In genomic region chr15:25799906-25800700, GRCh38 we compare ENCODE assay signal across 14 cellular contexts.
DNase-seq lines count a peak whose midpoint lies in the region; ATAC-seq and TF ChIP-seq lines count a peak whose summit lies in the region.
"Had no signal": no experiment of that assay in that cellular context is flagged by ENCODE, and none has a peak within 500 bp of the region (broad histone marks: within the 10 kb centered on the region; RNA-seq: fewer than 3 reads in every experiment).

No MANE protein-coding gene starts in this region.

- no peak for ATAC-seq in CD8-positive, alpha-beta T cell
- ATAC-seq in activated naive CD8-positive, alpha-beta T cell treated with anti-CD3 and anti-CD28 coated beads, Interleukin-2, amount 10 ng/mL, durations not matched to agents 7 days and 5 days (ENCODE audit: low read depth), result no peak
- ATAC-seq in GM21381 (IDR thresholded peaks at IDR 0.05; ENCODE audit: unreplicated experiment), result no peak

- DNase-seq in CD8-positive, alpha-beta T cell, result no peak
- DNase-seq in activated naive CD8-positive, alpha-beta T cell treated with anti-CD3 and anti-CD28 coated beads, Interleukin-2, amount 10 ng/mL, durations not matched to agents 7 days and 5 days, result no peak
- DNase-seq in GM23248 (no peak), T-helper 2 cell (no peak)
- DNase-seq: effector memory CD4-positive, alpha-beta T cell; islet precursor cell; NCI-H2081; NCI-H526 treated with DMSO at 0.1 percent for 48 hours; occipital lobe; sigmoid colon had no signal

- H3K36me3 Mint-ChIP-seq in CD8-positive, alpha-beta T cell, result peaks cover 17% of the 10 kb centered on the region
- H3K36me3 Mint-ChIP-seq in activated naive CD8-positive, alpha-beta T cell treated with anti-CD3 and anti-CD28 coated beads, Interleukin-2, amount 10 ng/mL, durations not matched to agents 7 days and 5 days, result peaks cover 19% of the 10 kb centered on the region
- no peaks in the 10 kb centered on the region for H3K36me3 Mint-ChIP-seq in nephron (ENCODE audit: low read depth)

- peaks cover 50 to 100% (median 93%) of the 10 kb centered on the region in 10 experiments for H3K4me1 ChIP-seq in BLaER1 treated with 17β-estradiol and CSF1 and Interleukin-3, amounts not matched to agents 10 nM and 100 nM
- peaks cover 13% of the 10 kb centered on the region for H3K4me1 ChIP-seq in CD8-positive, alpha-beta T cell (ENCODE audit: insufficient read depth, low read length)
- peaks cover 29% of the 10 kb centered on the region for H3K4me1 ChIP-seq in GM23248 (ENCODE audit: insufficient read depth)

- H3K4me3 Mint-ChIP-seq in CD8-positive, alpha-beta T cell, result peak overlapping the region; percentile 75
- peak overlapping the region; percentile 63 for H3K4me3 Mint-ChIP-seq in activated naive CD8-positive, alpha-beta T cell treated with anti-CD3 and anti-CD28 coated beads, Interleukin-2, amount 10 ng/mL, durations not matched to agents 7 days and 5 days
- H3K4me3 Mint-ChIP-seq in nephron, result no peak overlapping the region

- no peaks in the 10 kb centered on the region for H3K27me3 Mint-ChIP-seq in CD8-positive, alpha-beta T cell (ENCODE audit: low read depth)
- H3K27me3 Mint-ChIP-seq in activated naive CD8-positive, alpha-beta T cell treated with anti-CD3 and anti-CD28 coated beads, Interleukin-2, amount 10 ng/mL, durations not matched to agents 7 days and 5 days, result no peaks in the 10 kb centered on the region
- peaks cover 6% of the 10 kb centered on the region for H3K27me3 Mint-ChIP-seq in nephron (ENCODE audit: low read depth)

- TF ChIP-seq CTCF in CD8-positive, alpha-beta T cell (IDR thresholded peaks at IDR 0.05), result no peak
- TF ChIP-seq CTCF in nephron (IDR thresholded peaks at IDR 0.05; ENCODE audit: unreplicated experiment in 3 of 3), result no peak

- no peaks in the 10 kb centered on the region for H3K9me2 ChIP-seq in GM23248 (ENCODE audit: insufficient read depth)

- H3K4me1 Mint-ChIP-seq in CD8-positive, alpha-beta T cell (ENCODE audit: low read depth), result peaks cover 44% of the 10 kb centered on the region
- peaks cover 39% of the 10 kb centered on the region for H3K4me1 Mint-ChIP-seq in activated naive CD8-positive, alpha-beta T cell treated with anti-CD3 and anti-CD28 coated beads, Interleukin-2, amount 10 ng/mL, durations not matched to agents 7 days and 5 days
- H3K4me1 Mint-ChIP-seq in nephron, result peaks cover 36% of the 10 kb centered on the region

- peaks cover 0 to 84% (median 0%) of the 10 kb centered on the region in 11 experiments; a peak in 6 of 22 replicates for H3K27me3 ChIP-seq in BLaER1 treated with 17β-estradiol and CSF1 and Interleukin-3, amounts not matched to agents 10 nM and 100 nM
- no peaks in the 10 kb centered on the region for H3K27me3 ChIP-seq in CD8-positive, alpha-beta T cell (ENCODE audit: insufficient read depth, low read length)
- H3K27me3 ChIP-seq in GM23248 (replicated peaks; ENCODE audit: insufficient read depth), result no peaks in the 10 kb centered on the region
- H3K27me3 ChIP-seq: sigmoid colon had no signal

- POLR2A ChIA-PET in CD8-positive, alpha-beta T cell (lab: Charles Lee), result interaction anchor here (0.6 to 1.5 kb wide), 2 partner anchors 13 to 881 kb away, joined by 4 read pairs; no protein-coding TSS in a partner anchor
- POLR2A ChIA-PET in activated naive CD8-positive, alpha-beta T cell treated with anti-CD3 and anti-CD28 coated beads, Interleukin-2, amount 10 ng/mL, durations not matched to agents 7 days and 5 days (lab: Charles Lee), result no interaction called here

- H3K9me3 Mint-ChIP-seq in CD8-positive, alpha-beta T cell, result no peaks in the 10 kb centered on the region
- no peaks in the 10 kb centered on the region for H3K9me3 Mint-ChIP-seq in activated naive CD8-positive, alpha-beta T cell treated with anti-CD3 and anti-CD28 coated beads, Interleukin-2, amount 10 ng/mL, durations not matched to agents 7 days and 5 days
- no peaks in the 10 kb centered on the region for H3K9me3 Mint-ChIP-seq in nephron

- no peaks in the 10 kb centered on the region; the same call in 1 of the 2 replicates for H3F3A ChIP-seq in GM23248 (ENCODE audit: insufficient read depth)

- in situ Hi-C loops in GM23248 (cut with MboI), result no loop called here

- 90 to 93% methylated on average over 19 of the region's 19 CpGs for WGBS in GM23248 (ENCODE audit: low coverage in 1 of 2, low lambda C conversion rate in 2 of 2, missing lambda C conversion rate in 2 of 2), 2 experiments

- intact Hi-C loops in CD8-positive, alpha-beta T cell (cut with DNase I, micrococcal nuclease), result no loop called here

- H3K4me3 ChIP-seq in BLaER1 treated with 17β-estradiol and CSF1 and Interleukin-3, amounts not matched to agents 10 nM and 100 nM, result peak overlapping the region in 8 of 10 experiments; percentile 2 to 52 (median 18); a peak in 6 of 20 replicates
- no peak overlapping the region for H3K4me3 ChIP-seq in CD8-positive, alpha-beta T cell (ENCODE audit: low read depth, low read length)
- H3K4me3 ChIP-seq in GM23248, result no peak overlapping the region
- H3K4me3 ChIP-seq: sigmoid colon had no signal

- H3K79me2 ChIP-seq in GM23248 (ENCODE audit: insufficient read depth), result peaks cover 100% of the 10 kb centered on the region

- CTCF ChIA-PET in CD8-positive, alpha-beta T cell (lab: Charles Lee), result interaction anchor here (0.7 to 1.3 kb wide), 2 partner anchors 13 to 132 kb away, joined by 3 read pairs; no protein-coding TSS in a partner anchor

- peak overlapping the region; percentile 93 to 99 (median 97) for H3K4me2 ChIP-seq in BLaER1 treated with 17β-estradiol and CSF1 and Interleukin-3, amounts not matched to agents 10 nM and 100 nM
- H3K4me2 ChIP-seq in GM23248 (ENCODE audit: unreplicated experiment), result no peak overlapping the region

- peak overlapping the region in 5 of 11 experiments; percentile 7 to 59 (median 50); a peak in 8 of 22 replicates for H3K9ac ChIP-seq in BLaER1 treated with 17β-estradiol and CSF1 and Interleukin-3, amounts not matched to agents 10 nM and 100 nM
- no peak overlapping the region for H3K9ac ChIP-seq in GM23248

- H3K27ac ChIP-seq in BLaER1 treated with 17β-estradiol and CSF1 and Interleukin-3, amounts not matched to agents 10 nM and 100 nM, result peak overlapping the region in 4 of 11 experiments; percentile 34 to 80 (median 61); a peak in 6 of 22 replicates
- no peak overlapping the region for H3K27ac ChIP-seq in CD8-positive, alpha-beta T cell (ENCODE audit: low read depth, low read length)
- no peak overlapping the region for H3K27ac ChIP-seq in GM23248
- H3K27ac ChIP-seq: sigmoid colon had no signal

- H3K36me3 ChIP-seq in BLaER1 treated with 17β-estradiol and CSF1 and Interleukin-3, amounts not matched to agents 10 nM and 100 nM, result no peaks in the 10 kb centered on the region
- peaks cover 6% of the 10 kb centered on the region for H3K36me3 ChIP-seq in CD8-positive, alpha-beta T cell (ENCODE audit: insufficient read depth, low read length)
- no peaks in the 10 kb centered on the region for H3K36me3 ChIP-seq in GM23248 (ENCODE audit: low read depth)
- H3K36me3 ChIP-seq: sigmoid colon had no signal

- H3K9me3 ChIP-seq in BLaER1 treated with 17β-estradiol and CSF1 and Interleukin-3, amounts not matched to agents 10 nM and 100 nM (replicated peaks in 1 of 11), result no peaks in the 10 kb centered on the region
- no peaks in the 10 kb centered on the region for H3K9me3 ChIP-seq in CD8-positive, alpha-beta T cell (ENCODE audit: low read length)
- H3K9me3 ChIP-seq in GM23248 (ENCODE audit: low read depth), result no peaks in the 10 kb centered on the region
- H3K9me3 ChIP-seq: sigmoid colon had no signal

- peaks cover 0 to 32% (median 0%) of the 10 kb centered on the region in 11 experiments; a peak in 3 of 22 replicates for H4K20me1 ChIP-seq in BLaER1 treated with 17β-estradiol and CSF1 and Interleukin-3, amounts not matched to agents 10 nM and 100 nM
- H4K20me1 ChIP-seq in GM23248 (ENCODE audit: insufficient read depth), result no peaks in the 10 kb centered on the region

- H2AFZ ChIP-seq in GM23248, result no peak overlapping the region

- H3K27ac Mint-ChIP-seq in CD8-positive, alpha-beta T cell, result peak overlapping the region; percentile 69
- H3K27ac Mint-ChIP-seq in activated naive CD8-positive, alpha-beta T cell treated with anti-CD3 and anti-CD28 coated beads, Interleukin-2, amount 10 ng/mL, durations not matched to agents 7 days and 5 days, result peak overlapping the region; percentile 76
- H3K27ac Mint-ChIP-seq in nephron, result peak overlapping the region in 2 of 3 experiments; percentile 38 to 50
- H3K27ac Mint-ChIP-seq: IgD-negative memory B cell had no signal

Comparison
In these comparisons a context has a peak if more than half of its experiments do, and no peak if none do; other contexts are left out.
1. H3K4me3 ChIP-seq: peak in BLaER1 treated with 17β-estradiol and CSF1 and Interleukin-3, amounts not matched to agents 10 nM and 100 nM (8 of 10); none in CD8-positive, alpha-beta T cell (single experiment) and GM23248 (single experiment).
2. H3K4me3 Mint-ChIP-seq: peak in CD8-positive, alpha-beta T cell (single experiment) and activated naive CD8-positive, alpha-beta T cell treated with anti-CD3 and anti-CD28 coated beads, Interleukin-2, amount 10 ng/mL, durations not matched to agents 7 days and 5 days (single experiment); none in nephron (0 of 3).
3. Peak in every context shown above with its lines, with median percentiles within 50 percentile points of each other: H3K27ac Mint-ChIP-seq.